In the genomic region with DNA sequence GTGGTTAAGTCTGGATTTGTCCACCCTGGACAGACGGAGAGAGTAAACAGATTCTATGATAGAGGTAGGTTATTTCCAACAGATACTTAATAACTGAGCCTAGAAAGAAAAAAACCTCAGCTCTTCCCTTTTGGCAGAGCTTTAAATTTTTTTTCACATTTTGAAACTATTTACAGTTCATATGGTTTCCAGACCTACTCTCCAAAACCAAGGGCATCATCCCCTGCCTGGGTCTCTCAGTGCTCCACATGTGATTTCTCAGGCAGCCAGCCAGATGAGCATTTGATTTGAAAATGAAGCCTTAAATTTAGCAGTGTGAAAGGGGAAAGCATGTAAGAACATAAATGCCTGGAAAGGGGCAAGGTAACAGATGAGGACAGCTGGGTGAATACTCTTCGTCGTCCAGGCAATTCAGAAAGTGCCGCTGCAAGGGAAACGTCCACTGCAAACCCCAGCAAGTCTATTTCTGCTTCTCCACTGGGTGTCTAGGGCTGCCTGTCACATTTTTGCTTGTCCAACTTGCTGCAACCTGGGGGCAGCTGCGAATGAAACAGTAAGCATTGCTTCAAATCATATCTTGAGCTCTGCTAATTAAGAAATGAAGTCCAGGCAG, we compare ENCODE assay signal across 27 cellular contexts.
A peak's percentile ranks its signal among the peaks of the same experiment; 100 is the strongest.
DNase-seq lines count a peak whose midpoint lies in the region; ATAC-seq and TF ChIP-seq lines count a peak whose summit lies in the region.
"Had no signal": no experiment of that assay in that cellular context is flagged by ENCODE, and none has a peak within 500 bp of the region (broad histone marks: within the 10 kb centered on the region; RNA-seq: fewer than 3 reads in every experiment).

No MANE protein-coding gene starts in this region.

- peak overlapping the region; percentile 44 for H3K4me2 ChIP-seq in IMR-90 (ENCODE audit: low read depth, low read length)

- no peak overlapping the region for H2AK5ac ChIP-seq in IMR-90 (ENCODE audit: low read depth, low read length)

- H4K5ac ChIP-seq in IMR-90 (ENCODE audit: low read depth, low read length), result peak overlapping the region; percentile 25; the same call in 1 of the 2 replicates

- no peak overlapping the region for H2BK15ac ChIP-seq in IMR-90 (ENCODE audit: low read depth, low read length)

- H3K9me1 ChIP-seq in IMR-90 (ENCODE audit: insufficient read depth, low read length), result no peaks in the 10 kb centered on the region

- WGBS in IMR-90 (ENCODE audit: extremely low coverage in 2 of 2, insufficient read length in 1 of 2), 2 experiments, result 29% methylated on average over 4 of the region's 6 CpGs; no CpG with 5 or more reads in 1 of the 2 experiments

- H3K4me3 ChIP-seq in IMR-90 (ENCODE audit: insufficient read depth, low read depth, low read length) (no peak overlapping the region), fibroblast of mammary gland (ENCODE audit: control insufficient read depth, low read depth, low read length) (no peak overlapping the region), neutrophil (ENCODE audit: low read depth in 1 of 2, low read length in 1 of 2) (no peak overlapping the region)
- H3K4me3 ChIP-seq: adrenal gland, GM12878 had no signal

- H3K4me1 ChIP-seq in IMR-90 (ENCODE audit: control insufficient read depth, insufficient read depth, low read length) (peaks cover 2% of the 10 kb centered on the region; the same call in 1 of the 2 replicates), neutrophil (ENCODE audit: control insufficient read depth in 1 of 2, insufficient read depth in 1 of 2, low read depth in 1 of 2, low read length in 1 of 2) (no peaks in the 10 kb centered on the region)
- H3K4me1 ChIP-seq: adrenal gland, foreskin keratinocyte had no signal

- ATAC-seq in IMR-90 (ENCODE audit: low read depth), result peak; percentile 42
- no peak for ATAC-seq in GM18519 (IDR thresholded peaks at IDR 0.05; ENCODE audit: low FRiP score, unreplicated experiment)
- ATAC-seq: activated CD8-positive, alpha-beta T cell treated with anti-CD3 and anti-CD28 coated beads, Interleukin-2, amount 10 ng/mL, durations not matched to agents 7 days and 5 days; CD8-positive, alpha-beta T cell; foreskin keratinocyte; GM12878; HCT116 had no signal

- no peak overlapping the region for H2BK20ac ChIP-seq in IMR-90 (ENCODE audit: low read depth, low read length)

- no peak overlapping the region for H4K91ac ChIP-seq in IMR-90 (ENCODE audit: insufficient read depth, low read depth, low read length)

- H3K36me3 ChIP-seq in IMR-90 (ENCODE audit: control insufficient read depth, insufficient read depth, low read length) (no peaks in the 10 kb centered on the region), neutrophil (peaks cover 18% of the 10 kb centered on the region)
- H3K36me3 ChIP-seq: adrenal gland had no signal

- no peak overlapping the region for H2AK9ac ChIP-seq in IMR-90 (replicated peaks; ENCODE audit: low read depth, low read length, poor library complexity)

- 0 out of 2 replicates have a peak overlapping the region, but pooled peaks have one; percentile 3 for H3K23ac ChIP-seq in IMR-90 (ENCODE audit: low read depth, low read length)

- no peak overlapping the region for H2BK120ac ChIP-seq in IMR-90 (ENCODE audit: low read depth, low read length)

- no peak overlapping the region for H3K56ac ChIP-seq in IMR-90 (ENCODE audit: extremely low read depth, insufficient read depth, low read length)

- H3K79me1 ChIP-seq in IMR-90 (ENCODE audit: low read depth in 1 of 2, low read length in 2 of 2), result no peaks in the 10 kb centered on the region

- H4K20me1 ChIP-seq in IMR-90 (ENCODE audit: insufficient read depth, low read length), result no peaks in the 10 kb centered on the region

- H2AFZ ChIP-seq in IMR-90 (replicated peaks; ENCODE audit: low read length, poor library complexity), result no peak overlapping the region

- no peaks in the 10 kb centered on the region for H3K9me3 ChIP-seq in IMR-90 (ENCODE audit: control insufficient read depth, insufficient read depth, low read length)
- H3K9me3 ChIP-seq in neutrophil, result no peaks in the 10 kb centered on the region
- H3K9me3 ChIP-seq: adrenal gland had no signal

- H4K8ac ChIP-seq in IMR-90 (ENCODE audit: low read depth in 2 of 2, low read length in 2 of 2), result no peak overlapping the region

- H3K27ac ChIP-seq in IMR-90 (ENCODE audit: insufficient read depth, low read length) (peak overlapping the region; percentile 15; the same call in 1 of the 2 replicates), neutrophil (peak overlapping the region; percentile 47)
- H3K27ac ChIP-seq: adrenal gland, foreskin keratinocyte had no signal

- TF ChIP-seq RAD21 in IMR-90 (IDR thresholded peaks at IDR 0.05; ENCODE audit: low read length), result no peak

- no TSS peak for BruUV-seq in IMR-90 (replicated peaks; lab: Mats Ljungman, UMichigan)

- peak overlapping the region; percentile 54; the same call in 1 of the 2 replicates for H3K14ac ChIP-seq in IMR-90 (replicated peaks; ENCODE audit: low read depth, low read length)

- TF ChIP-seq CTCF in IMR-90 (conservative IDR thresholded peaks at IDR 0.05; ENCODE audit: low read depth, low read length), result no peak
- TF ChIP-seq CTCF in fibroblast of mammary gland (conservative IDR thresholded peaks at IDR 0.05; ENCODE audit: control insufficient read depth, insufficient read depth, low read depth, low read length), result no peak
- no peak for TF ChIP-seq CTCF in neutrophil (IDR thresholded peaks at IDR 0.05)
- no peak for TF ChIP-seq CTCF in GM13977 (IDR thresholded peaks at IDR 0.05; ENCODE audit: extremely low read depth, insufficient read depth, missing control alignments)

- in situ Hi-C loops in IMR-90 (cut with MboI; ENCODE audit: low sequenced_read_pairs), result no loop called here
- in situ Hi-C loops in GM13977 (cut with MboI; ENCODE audit: low pct_unique_long_range_greater_than_20kb, low sequenced_read_pairs, unreplicated experiment), result loop anchor here (25.0 kb wide), 1 partner anchor 787 kb away; no protein-coding TSS in a partner anchor

- H3K27me3 ChIP-seq in IMR-90 (ENCODE audit: control insufficient read depth, insufficient read depth, low read length) (no peaks in the 10 kb centered on the region), neutrophil (no peaks in the 10 kb centered on the region)
- H3K27me3 ChIP-seq: adrenal gland had no signal

- TF ChIP-seq POLR2A in IMR-90 (IDR thresholded peaks at IDR 0.05; ENCODE audit: low read depth, low read length), result no peak

- dilution Hi-C loops in IMR-90 (cut with HindIII; ENCODE audit: low sequenced_read_pairs, unreplicated experiment), result no loop called here

- H2BK5ac ChIP-seq in IMR-90 (ENCODE audit: low read depth, low read length, poor library complexity, severe bottlenecking), result no peak overlapping the region

- DNase-seq in AG20443 (ENCODE audit: low spot score), result peak; percentile 47
- peak; percentile 41 for DNase-seq in IMR-90
- peak; percentile 61 for DNase-seq in fibroblast of mammary gland (ENCODE audit: low read depth)
- no peak for DNase-seq in GM13977 (ENCODE audit: low spot score)
- DNase-seq in midbrain (lab: John Stamatoyannopoulos, UW), result no peak
- DNase-seq in activated naive CD4-positive, alpha-beta T cell treated with Interleukin-2 at 50 U/mL for 16 hours, result no peak
- DNase-seq: ACHN; activated CD4-positive, alpha-beta T cell treated with anti-CD3 and anti-CD28 coated beads for 1 hour; activated CD8-positive, alpha-beta T cell treated with anti-CD3 and anti-CD28 coated beads, Interleukin-2, amount 10 ng/mL, durations not matched to agents 7 days and 5 days; activated gamma-delta T cell treated with Interleukin-2 at 50 U/mL for 16 hours; activated T-cell treated with anti-CD3 and anti-CD28 coated beads, Interleukin-2, amount 50 U/mL, for 1 hour; adrenal gland; CD8-positive, alpha-beta T cell; cortex of kidney; foreskin keratinocyte; GF-D8; KG1; MV-4-11; NCI-H187 treated with DMSO at 0.1 percent for 48 hours; NCI-H69; occipital lobe; retina; stimulated activated CD8-positive, alpha-beta memory T cell treated with anti-CD3 and anti-CD28 coated beads, Interleukin-4, amount 100 ng/mL, for 48 hours had no signal

- H3K18ac ChIP-seq in IMR-90 (ENCODE audit: low read depth, low read length), result no peak overlapping the region

- POLR2A ChIA-PET in IMR-90 (lab: Charles Lee; ENCODE audit: unreplicated experiment), result no interaction called here

- intact Hi-C loops in IMR-90 (cut with micrococcal nuclease), result no loop called here

- CTCF ChIA-PET in IMR-90 (lab: Yijun Ruan, JAX), result no interaction called here

- peak overlapping the region; percentile 25; the same call in 1 of the 2 replicates for H3K9ac ChIP-seq in IMR-90 (ENCODE audit: low read depth, low read length)

- H3K4ac ChIP-seq in IMR-90 (ENCODE audit: low read depth, low read length), result no peak overlapping the region

TF ChIP-seq in IMR-90, 13 proteins besides CTCF, POLR2A, EP300 and RAD21:
- TF ChIP-seq MXI1 (IDR thresholded peaks at IDR 0.05; ENCODE audit: borderline replicate concordance, low read depth, low read length) (no peak), MAFK (IDR thresholded peaks at IDR 0.05; ENCODE audit: low read depth, low read length) (no peak), RFX5 (IDR thresholded peaks at IDR 0.05; ENCODE audit: low read depth, low read length) (no peak)
- TF ChIP-seq, protein P1, sequence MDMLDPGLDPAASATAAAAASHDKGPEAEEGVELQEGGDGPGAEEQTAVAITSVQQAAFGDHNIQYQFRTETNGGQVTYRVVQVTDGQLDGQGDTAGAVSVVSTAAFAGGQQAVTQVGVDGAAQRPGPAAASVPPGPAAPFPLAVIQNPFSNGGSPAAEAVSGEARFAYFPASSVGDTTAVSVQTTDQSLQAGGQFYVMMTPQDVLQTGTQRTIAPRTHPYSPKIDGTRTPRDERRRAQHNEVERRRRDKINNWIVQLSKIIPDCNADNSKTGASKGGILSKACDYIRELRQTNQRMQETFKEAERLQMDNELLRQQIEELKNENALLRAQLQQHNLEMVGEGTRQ (IDR thresholded peaks at IDR 0.05; ENCODE audit: low read depth, low read length), result no peak
- TF ChIP-seq, protein P2, sequence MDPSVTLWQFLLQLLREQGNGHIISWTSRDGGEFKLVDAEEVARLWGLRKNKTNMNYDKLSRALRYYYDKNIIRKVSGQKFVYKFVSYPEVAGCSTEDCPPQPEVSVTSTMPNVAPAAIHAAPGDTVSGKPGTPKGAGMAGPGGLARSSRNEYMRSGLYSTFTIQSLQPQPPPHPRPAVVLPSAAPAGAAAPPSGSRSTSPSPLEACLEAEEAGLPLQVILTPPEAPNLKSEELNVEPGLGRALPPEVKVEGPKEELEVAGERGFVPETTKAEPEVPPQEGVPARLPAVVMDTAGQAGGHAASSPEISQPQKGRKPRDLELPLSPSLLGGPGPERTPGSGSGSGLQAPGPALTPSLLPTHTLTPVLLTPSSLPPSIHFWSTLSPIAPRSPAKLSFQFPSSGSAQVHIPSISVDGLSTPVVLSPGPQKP (IDR thresholded peaks at IDR 0.05; ENCODE audit: borderline replicate concordance, low read depth, low read length), result no peak

Comparison
In these comparisons a context has a peak if more than half of its experiments do, and no peak if none do; other contexts are left out.
1. DNase-seq: peak in AG20443 (single experiment), IMR-90 (single experiment) and fibroblast of mammary gland (single experiment); none in GM13977 (single experiment), midbrain (single experiment) and activated naive CD4-positive, alpha-beta T cell treated with Interleukin-2 at 50 U/mL for 16 hours (single experiment).